ENCODE assay signal across 31 cellular contexts in the genomic region with DNA sequence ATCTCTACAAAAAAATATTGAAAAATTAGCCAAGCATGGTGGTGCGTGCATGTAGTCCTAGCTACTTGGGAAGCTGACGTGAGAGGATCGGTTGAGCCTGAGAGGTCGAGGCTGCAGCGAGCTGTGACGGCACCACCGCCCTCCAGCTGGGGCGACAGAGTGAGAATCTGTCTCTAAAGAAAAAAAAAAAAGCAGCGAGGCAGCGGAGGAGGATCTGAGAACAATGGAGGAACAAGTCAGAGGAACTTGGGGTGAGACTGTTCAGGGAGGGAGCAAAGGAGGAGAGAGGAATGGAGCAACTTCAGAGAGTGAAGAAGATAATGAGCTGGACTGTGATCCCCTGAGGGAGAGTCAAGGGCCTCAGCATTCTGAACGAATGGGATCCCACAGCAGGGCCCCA.
A peak's percentile ranks its signal among the peaks of the same experiment; 100 is the strongest.
DNase-seq lines count a peak whose midpoint lies in the region; ATAC-seq, FAIRE-seq and TF ChIP-seq lines count a peak whose summit lies in the region.
"Had no signal": no experiment of that assay in that cellular context is flagged by ENCODE, and none has a peak within 500 bp of the region (broad histone marks: within the 10 kb centered on the region; RNA-seq: fewer than 3 reads in every experiment).

No MANE protein-coding gene starts in this region.

- DNase-seq in right lobe of liver, result no peak
- DNase-seq in HepG2 (ENCODE audit: low spot score), result no peak
- peak; percentile 72 for DNase-seq in MV-4-11 (lab: John Stamatoyannopoulos, UW)
- DNase-seq in endodermal cell, result no peak
- no peak for DNase-seq in upper lobe of right lung
- DNase-seq in MG63, result no peak
- DNase-seq in A172 (ENCODE audit: low spot score), result no peak
- no peak for DNase-seq in mesothelial cell of epicardium (ENCODE audit: low spot score in 2 of 2, unreplicated experiment in 2 of 2)
- DNase-seq: activated CD4-positive, alpha-beta T cell treated with anti-CD3 and anti-CD28 coated beads for 4 hours; activated effector memory CD4-positive, alpha-beta T cell treated with Interleukin-2 at 50 U/mL for 16 hours; activated naive CD8-positive, alpha-beta T cell treated with anti-CD3 and anti-CD28 coated beads, Interleukin-2, amount 10 ng/mL, durations not matched to agents 7 days and 5 days; activated T-cell treated with anti-CD3 and anti-CD28 coated beads, Interleukin-2, amount 50 U/mL, for 1 hour; aorta; BE2C; COR-L47; H7; heart left ventricle; islet precursor cell; midbrain; naive thymus-derived CD8-positive, alpha-beta T cell; NCI-H146; NCI-H446 treated with DMSO at 0.1 percent for 48 hours; NCI-H774; stimulated activated CD4-positive, alpha-beta T cell treated with anti-CD3 and anti-CD28 coated beads, Interleukin-15, amount 100 ng/mL, for 24 hours; trophoblast cell; WERI-Rb-1 had no signal

- no peaks in the 10 kb centered on the region for H4K20me1 ChIP-seq in HepG2 (ENCODE audit: insufficient read depth, low read length)

- H3K36me3 ChIP-seq in right lobe of liver, result no peaks in the 10 kb centered on the region
- H3K36me3 ChIP-seq in HepG2 (replicated peaks in 1 of 2; ENCODE audit: control insufficient read depth in 1 of 2, insufficient read depth in 2 of 2, low read length in 2 of 2), result no peaks in the 10 kb centered on the region
- no peaks in the 10 kb centered on the region for H3K36me3 ChIP-seq in endodermal cell (ENCODE audit: control insufficient read depth, insufficient read depth, low read length)
- H3K36me3 ChIP-seq in upper lobe of right lung, result no peaks in the 10 kb centered on the region
- H3K36me3 ChIP-seq in MG63, result peaks cover 11% of the 10 kb centered on the region
- H3K36me3 ChIP-seq: BE2C, heart left ventricle, WERI-Rb-1 had no signal

- no peak for TF ChIP-seq RAD21 in HepG2 (CRISPR knock-in tag; IDR thresholded peaks at IDR 0.05)

- H3K36me3 Mint-ChIP-seq in endodermal cell (ENCODE audit: low read depth) (no peaks in the 10 kb centered on the region), mesothelial cell of epicardium (no peaks in the 10 kb centered on the region)
- H3K36me3 Mint-ChIP-seq: activated naive CD8-positive, alpha-beta T cell treated with anti-CD3 and anti-CD28 coated beads, Interleukin-2, amount 10 ng/mL, durations not matched to agents 7 days and 5 days; naive thymus-derived CD8-positive, alpha-beta T cell; stimulated activated effector memory CD8-positive, alpha-beta T cell treated with anti-CD3 and anti-CD28 coated beads, Interleukin-12 subunit alpha, Interleukin-12 subunit beta, amount 100 ng/mL, for 72 hours had no signal

- POLR2A ChIA-PET in HepG2 (lab: Yijun Ruan, JAX), result no interaction called here

- no peak overlapping the region for H3K4me2 ChIP-seq in HepG2 (ENCODE audit: low read depth, low read length)

- BruUV-seq in HepG2 (replicated peaks; lab: Mats Ljungman, UMichigan), result no TSS peak

- no peak for TF ChIP-seq CTCF in right lobe of liver (IDR thresholded peaks at IDR 0.05)
- no peak for TF ChIP-seq CTCF in HepG2 (CRISPR knock-in tag; IDR thresholded peaks at IDR 0.05)
- no peak for TF ChIP-seq CTCF in endodermal cell (conservative IDR thresholded peaks at IDR 0.05)
- TF ChIP-seq CTCF in upper lobe of right lung (IDR thresholded peaks at IDR 0.05), result no peak
- TF ChIP-seq CTCF in mesothelial cell of epicardium (IDR thresholded peaks at IDR 0.05; ENCODE audit: unreplicated experiment), result no peak

- intact Hi-C loops in right lobe of liver (cut with DNase I) (no loop called here), HepG2 (cut with micrococcal nuclease; ENCODE audit: unreplicated experiment) (no loop called here), upper lobe of right lung (cut with DNase I) (no loop called here)

- H3K4me1 Mint-ChIP-seq in endodermal cell (peaks cover 9% of the 10 kb centered on the region), mesothelial cell of epicardium (no peaks in the 10 kb centered on the region)
- H3K4me1 Mint-ChIP-seq: activated naive CD8-positive, alpha-beta T cell treated with anti-CD3 and anti-CD28 coated beads, Interleukin-2, amount 10 ng/mL, durations not matched to agents 7 days and 5 days had no signal

- 65% methylated on average over 10 of the region's 11 CpGs for WGBS in right lobe of liver (ENCODE audit: insufficient coverage, low coverage, low lambda C conversion rate, missing lambda C conversion rate)
- WGBS in HepG2 (ENCODE audit: low lambda C conversion rate), result 47% methylated on average over 11 of the region's 11 CpGs
- 76 to 90% methylated on average over 11 of the region's 11 CpGs for WGBS in endodermal cell (ENCODE audit: insufficient coverage in 1 of 2, insufficient read length in 1 of 2), 2 experiments

- peaks cover 0 to 4% of the 10 kb centered on the region in 2 donors for H3K27me3 ChIP-seq in right lobe of liver
- H3K27me3 ChIP-seq in HepG2 (ENCODE audit: control insufficient read depth in 1 of 2, insufficient read depth in 2 of 2, low read length in 2 of 2), result peaks cover 3 to 27% of the 10 kb centered on the region in 2 experiments; a peak in 2 of 5 replicates
- no peaks in the 10 kb centered on the region for H3K27me3 ChIP-seq in endodermal cell (ENCODE audit: control insufficient read depth, insufficient read depth, low read length, poor library complexity, severe bottlenecking)
- H3K27me3 ChIP-seq in upper lobe of right lung, result no peaks in the 10 kb centered on the region
- H3K27me3 ChIP-seq in MG63, result no peaks in the 10 kb centered on the region
- H3K27me3 ChIP-seq: heart left ventricle had no signal

- CTCF ChIA-PET in HepG2 (lab: Yijun Ruan, JAX; ENCODE audit: low intra/inter-chr PET ratio, low total read pairs), result no interaction called here

- TF ChIP-seq EP300 in HepG2 (IDR thresholded peaks at IDR 0.05; ENCODE audit: low read depth in 2 of 2, low read length in 2 of 2) (no peak), HepG2 (CRISPR knock-in tag; IDR thresholded peaks at IDR 0.05; ENCODE audit: borderline replicate concordance) (no peak)

- H3K27me3 Mint-ChIP-seq in endodermal cell (ENCODE audit: insufficient read depth) (no peaks in the 10 kb centered on the region), mesothelial cell of epicardium (ENCODE audit: low read depth) (peaks cover 14% of the 10 kb centered on the region)

- in situ Hi-C loops in HepG2 (cut with HindIII; ENCODE audit: extremely low pct_ligation_motif_present, low pct_unique_long_range_greater_than_20kb), result no loop called here

- H3K9ac ChIP-seq in HepG2 (ENCODE audit: insufficient read depth, low read depth, low read length) (no peak overlapping the region), endodermal cell (ENCODE audit: extremely low read depth, low read length, poor library complexity, severe bottlenecking) (no peak overlapping the region)

- H3K9me3 ChIP-seq in right lobe of liver, result no peaks in the 10 kb centered on the region
- H3K9me3 ChIP-seq in HepG2 (ENCODE audit: low read length), result no peaks in the 10 kb centered on the region
- H3K9me3 ChIP-seq in endodermal cell (ENCODE audit: control insufficient read depth, low read length), result no peaks in the 10 kb centered on the region
- no peaks in the 10 kb centered on the region for H3K9me3 ChIP-seq in upper lobe of right lung
- H3K9me3 ChIP-seq in MG63, result no peaks in the 10 kb centered on the region
- H3K9me3 ChIP-seq: BE2C, heart left ventricle had no signal

- H2AFZ ChIP-seq in HepG2 (ENCODE audit: low read length), result no peak overlapping the region

- no peak for TF ChIP-seq POLR2A in right lobe of liver (IDR thresholded peaks at IDR 0.05)
- TF ChIP-seq POLR2A in HepG2 (IDR thresholded peaks at IDR 0.05; ENCODE audit: insufficient read depth in 1 of 2, low read depth in 2 of 2, low read length in 2 of 2), result no peak

- ATAC-seq in right lobe of liver (peak; percentile 29 to 53 (median 43)), HepG2 (no peak), upper lobe of right lung (peak; percentile 64)
- ATAC-seq: esophagus mucosa; naive thymus-derived CD8-positive, alpha-beta T cell; stimulated activated effector memory CD8-positive, alpha-beta T cell treated with anti-CD3 and anti-CD28 coated beads, Interleukin-12 subunit alpha, Interleukin-12 subunit beta, amount 100 ng/mL, for 72 hours had no signal

- H3K27ac ChIP-seq in right lobe of liver (no peak overlapping the region), HepG2 (ENCODE audit: extremely low read length, insufficient read depth, low read length) (no peak overlapping the region), endodermal cell (ENCODE audit: low read depth, low read length) (no peak overlapping the region), upper lobe of right lung (no peak overlapping the region)
- H3K27ac ChIP-seq: coronary artery, WERI-Rb-1 had no signal

- H3K4me3 ChIP-seq in right lobe of liver (no peak overlapping the region), HepG2 (replicated peaks in 1 of 3; ENCODE audit: insufficient read depth in 1 of 3, low read depth in 2 of 3, low read length in 3 of 3) (no peak overlapping the region), endodermal cell (ENCODE audit: low read length) (no peak overlapping the region), upper lobe of right lung (no peak overlapping the region), MG63 (no peak overlapping the region)
- H3K4me3 ChIP-seq: coronary artery, heart left ventricle had no signal

- H3K4me3 Mint-ChIP-seq in endodermal cell (no peak overlapping the region), mesothelial cell of epicardium (no peak overlapping the region)
- H3K4me3 Mint-ChIP-seq: activated naive CD8-positive, alpha-beta T cell treated with anti-CD3 and anti-CD28 coated beads, Interleukin-2, amount 10 ng/mL, durations not matched to agents 7 days and 5 days; naive thymus-derived CD8-positive, alpha-beta T cell; stimulated activated effector memory CD8-positive, alpha-beta T cell treated with anti-CD3 and anti-CD28 coated beads, Interleukin-12 subunit alpha, Interleukin-12 subunit beta, amount 100 ng/mL, for 72 hours; T-helper 2 cell treated with Interferon-gamma antibody and Interleukin-4, amounts not matched to agents 5 μg/mL and 100 μg/mL, for 36 hours had no signal

- no peaks in the 10 kb centered on the region for H3K9me3 Mint-ChIP-seq in endodermal cell
- no peaks in the 10 kb centered on the region for H3K9me3 Mint-ChIP-seq in mesothelial cell of epicardium
- H3K9me3 Mint-ChIP-seq: activated naive CD8-positive, alpha-beta T cell treated with anti-CD3 and anti-CD28 coated beads, Interleukin-2, amount 10 ng/mL, durations not matched to agents 7 days and 5 days; stimulated activated effector memory CD8-positive, alpha-beta T cell treated with anti-CD3 and anti-CD28 coated beads, Interleukin-12 subunit alpha, Interleukin-12 subunit beta, amount 100 ng/mL, for 72 hours; T-helper 2 cell treated with Interferon-gamma antibody and Interleukin-4, amounts not matched to agents 5 μg/mL and 100 μg/mL, for 36 hours had no signal

- H3K27ac Mint-ChIP-seq in endodermal cell (peak overlapping the region; percentile 33), mesothelial cell of epicardium (no peak overlapping the region)
- H3K27ac Mint-ChIP-seq: activated naive CD8-positive, alpha-beta T cell treated with anti-CD3 and anti-CD28 coated beads, Interleukin-2, amount 10 ng/mL, durations not matched to agents 7 days and 5 days; stimulated activated effector memory CD8-positive, alpha-beta T cell treated with anti-CD3 and anti-CD28 coated beads, Interleukin-12 subunit alpha, Interleukin-12 subunit beta, amount 100 ng/mL, for 72 hours; T-helper 2 cell treated with Interferon-gamma antibody and Interleukin-4, amounts not matched to agents 5 μg/mL and 100 μg/mL, for 36 hours had no signal

- no peak for FAIRE-seq in HepG2 (lab: Jason Lieb, UNC)
- FAIRE-seq: GM12892 had no signal

- no peaks in the 10 kb centered on the region for H3K79me2 ChIP-seq in HepG2 (ENCODE audit: insufficient read depth, low read length)

- no peaks in the 10 kb centered on the region for H3K4me1 ChIP-seq in right lobe of liver
- no peaks in the 10 kb centered on the region for H3K4me1 ChIP-seq in HepG2 (ENCODE audit: insufficient read depth, low read length)
- H3K4me1 ChIP-seq in endodermal cell (ENCODE audit: control insufficient read depth, insufficient read depth, low read length), result no peaks in the 10 kb centered on the region
- no peaks in the 10 kb centered on the region for H3K4me1 ChIP-seq in upper lobe of right lung
- H3K4me1 ChIP-seq: BE2C had no signal
